In genomic region chr2:85728883-85729824, GRCh38 we compare ENCODE assay signal across 8 cellular contexts. TPM values are rescaled to one million over a fixed set of nuclear protein-coding genes. Genes with fewer than 3 reads are reported as not detected.
A peak's percentile ranks its signal among the peaks of the same experiment; 100 is the strongest.
DNase-seq lines count a peak whose midpoint lies in the region; ATAC-seq and TF ChIP-seq lines count a peak whose summit lies in the region.

No MANE protein-coding gene starts in this region.

- 35 to 39% methylated on average over 26 of the region's 26 CpGs for WGBS in heart right ventricle, 2 donors
- WGBS in psoas muscle, 3 donors: 11 to 21% (median 13%) methylated on average over 25 to 26 of the region's 26 CpGs

- ATAC-seq in GM21717 (IDR thresholded peaks at IDR 0.05; ENCODE audit: unreplicated experiment): peak; percentile 62
- peak; percentile 92 to 97 (median 95) for ATAC-seq in heart right ventricle
- peak; percentile 79 to 81 (median 80) for ATAC-seq in psoas muscle

- no peaks in the 10 kb centered on the region for H3K4me1 Mint-ChIP-seq in Caco-2 (ENCODE audit: low read depth, unreplicated experiment)

- H3K4me1 ChIP-seq in Caco-2 (no peaks in the 10 kb centered on the region), heart right ventricle (peaks cover 0 to 63% (median 38%) of the 10 kb centered on the region in 9 donors), psoas muscle (peaks cover 48% of the 10 kb centered on the region), vagina (peaks cover 28% of the 10 kb centered on the region)

- intact Hi-C loops in Caco-2 (cut with micrococcal nuclease; ENCODE audit: unreplicated experiment) (loop anchor here (1.0 kb wide), 2 partner anchors 21 to 85 kb away; no protein-coding TSS in a partner anchor), heart right ventricle (cut with DNase I) (loop anchor here (1.0 to 10.0 kb wide), 10 partner anchors 21 to 356 kb away; no protein-coding TSS in a partner anchor), psoas muscle (cut with DNase I) (loop anchor here (1.0 to 10.0 kb wide), 3 partner anchors 85 to 346 kb away; no protein-coding TSS in a partner anchor), vagina (cut with DNase I) (loop anchor here (1.0 to 2.0 kb wide), 2 partner anchors 48 to 86 kb away; no protein-coding TSS in a partner anchor)

- peaks cover 6% of the 10 kb centered on the region for H3K27me3 Mint-ChIP-seq in Caco-2 (ENCODE audit: insufficient read depth, unreplicated experiment)

- no peak overlapping the region for H3K4me3 ChIP-seq in Caco-2 (ENCODE audit: low read depth, low read length)
- H3K4me3 ChIP-seq in NB4 (ENCODE audit: low read depth, low read length): no peak overlapping the region
- no peak overlapping the region for H3K4me3 ChIP-seq in heart right ventricle
- H3K4me3 ChIP-seq in psoas muscle: no peak overlapping the region
- no peak overlapping the region for H3K4me3 ChIP-seq in vagina

- no peak for TF ChIP-seq POLR2A in NB4 (IDR thresholded peaks at IDR 0.05; ENCODE audit: extremely low read depth, insufficient read length)
- no peak for TF ChIP-seq POLR2A in vagina (IDR thresholded peaks at IDR 0.05)

- H3K27me3 ChIP-seq in Caco-2 (replicated peaks; ENCODE audit: control insufficient read depth, insufficient read depth, low read length) (no peaks in the 10 kb centered on the region), heart right ventricle (no peaks in the 10 kb centered on the region), psoas muscle (ENCODE audit: insufficient read depth in 3 of 3, low read length in 2 of 3) (no peaks in the 10 kb centered on the region), vagina (no peaks in the 10 kb centered on the region)

- TF ChIP-seq CTCF in Caco-2 (IDR thresholded peaks at IDR 0.05; ENCODE audit: insufficient read depth in 1 of 2, low read depth in 1 of 2, low read length in 1 of 2, severe bottlenecking in 1 of 2, unreplicated experiment in 1 of 2) (peak; percentile 97 to 99), NB4 (IDR thresholded peaks at IDR 0.05; ENCODE audit: low read depth, low read length) (peak; percentile 98), heart right ventricle (IDR thresholded peaks at IDR 0.05) (peak; percentile 91 to 99 (median 98)), psoas muscle (IDR thresholded peaks at IDR 0.05) (peak; percentile 97), vagina (IDR thresholded peaks at IDR 0.05) (peak; percentile 77 to 97 (median 95))

- H3K27ac ChIP-seq in heart right ventricle (peak overlapping the region in 9 of 10 donors; percentile 3 to 72 (median 49)), psoas muscle (peak overlapping the region; percentile 98), vagina (peak overlapping the region; percentile 16)

- H3K9me3 ChIP-seq in Caco-2 (no peaks in the 10 kb centered on the region), heart right ventricle (no peaks in the 10 kb centered on the region), psoas muscle (no peaks in the 10 kb centered on the region), vagina (no peaks in the 10 kb centered on the region)

- POLR2A ChIA-PET in Caco-2 (lab: Charles Lee): interaction anchor here (0.7 kb wide), 1 partner anchor 711 kb away, joined by 5 read pairs; no protein-coding TSS in a partner anchor

- DNase-seq in Caco-2 (peak; percentile 78 to 92), NB4 (ENCODE audit: low read depth) (peak; percentile 83), SW480 (ENCODE audit: low spot score) (peak; percentile 73), heart right ventricle (peak; percentile 90 to 93), psoas muscle (peak; percentile 94 to 97), vagina (ENCODE audit: extremely low spot score in 2 of 2) (no peak)
- DNase-seq in activated naive CD8-positive, alpha-beta T cell treated with anti-CD3 and anti-CD28 coated beads, Interleukin-2, amount 50 U/mL, for 16 hours (ENCODE audit: low read depth, low spot score): peak; percentile 45

- H3K9me3 Mint-ChIP-seq in Caco-2 (ENCODE audit: unreplicated experiment): no peaks in the 10 kb centered on the region

- no TSS peak for BruUV-seq in Caco-2 (replicated peaks; lab: Mats Ljungman, UMichigan)

- CTCF ChIA-PET in Caco-2 (lab: Charles Lee): interaction anchor here (0.6 to 1.8 kb wide), 15 partner anchors 9 to 99 kb away, joined by 3 to 46 read pairs (median 4); no protein-coding TSS in a partner anchor

- no peaks in the 10 kb centered on the region for H3K36me3 ChIP-seq in Caco-2 (ENCODE audit: control insufficient read depth, insufficient read depth, low read length)
- no peaks in the 10 kb centered on the region for H3K36me3 ChIP-seq in heart right ventricle
- no peaks in the 10 kb centered on the region for H3K36me3 ChIP-seq in psoas muscle (ENCODE audit: insufficient read depth in 1 of 2, low read depth in 1 of 2)
- no peaks in the 10 kb centered on the region for H3K36me3 ChIP-seq in vagina

- no peak overlapping the region for H3K27ac Mint-ChIP-seq in Caco-2 (ENCODE audit: unreplicated experiment)

- H3K4me3 Mint-ChIP-seq in Caco-2 (ENCODE audit: unreplicated experiment): no peak overlapping the region

- no peaks in the 10 kb centered on the region for H3K36me3 Mint-ChIP-seq in Caco-2 (ENCODE audit: insufficient read depth, unreplicated experiment)

RNA-seq across cellular contexts. Expression of gene ATOH8, which starts 24.6 kb away (rescaled TPM):
- total RNA-seq in Caco-2 (2022) (not detected in 2 replicates), heart right ventricle (10 to 100 TPM in 9 of 10 donors, 1 to 10 TPM in 1; 8.7 to 33.4 (median 15.2) TPM), psoas muscle (10 to 100 TPM; 22.0 to 82.1 (median 57.3) TPM), vagina (66.5 TPM)
- polyA plus RNA-seq in heart right ventricle (10 to 100 TPM; 35.2 to 45.9 TPM), psoas muscle (10 to 100 TPM; 48.7 to 77.2 (median 59.4) TPM)

RNA-seq across cellular contexts. Expression of gene GNLY, which starts 35.0 kb away (rescaled TPM):
- total RNA-seq in Caco-2 (2022): not detected in 2 replicates
- 10 to 100 TPM in 1 of 10 donors, 1 to 10 TPM in 5, under 1 TPM in 4; 0.17 to 43.2 (median 1.2) TPM for total RNA-seq in heart right ventricle
- polyA plus RNA-seq in heart right ventricle: 1 to 10 TPM; 1.2 to 3.1 TPM
- total RNA-seq in psoas muscle: 10 to 100 TPM in 1 of 4 donors, 1 to 10 TPM in 2, under 1 TPM in 1; 0.58 to 20.0 (median 5.8) TPM
- 10 to 100 TPM in 2 of 3 donors, 1 to 10 TPM in 1; 4.9 to 31.6 (median 23.4) TPM for polyA plus RNA-seq in psoas muscle
- 3.2 TPM for total RNA-seq in vagina

Comparison
In these comparisons a context has a peak if more than half of its experiments do, and no peak if none do; other contexts are left out.
1. DNase-seq: peak in Caco-2 (2 of 2), NB4 (single experiment), SW480 (single experiment), activated naive CD8-positive, alpha-beta T cell treated with anti-CD3 and anti-CD28 coated beads, Interleukin-2, amount 50 U/mL, for 16 hours (single experiment), heart right ventricle (2 of 2) and psoas muscle (2 of 2); none in vagina (0 of 2).
2. H3K27ac ChIP-seq: peak in every context shown above with its lines; median percentile 98 in psoas muscle; 49 in heart right ventricle; 16 in vagina.
3. Peak in every context shown above with its lines, with median percentiles within 50 percentile points of each other: CTCF ChIP-seq and ATAC-seq.